In genomic region chr1:112674986-112675727, GRCh38 we compare ENCODE assay signal across 8 cellular contexts. TPM values are rescaled to one million over a fixed set of nuclear protein-coding genes. Genes with fewer than 3 reads are reported as not detected.
A peak's percentile ranks its signal among the peaks of the same experiment; 100 is the strongest.
DNase-seq lines count a peak whose midpoint lies in the region; ATAC-seq and TF ChIP-seq lines count a peak whose summit lies in the region.

No MANE protein-coding gene starts in this region.

- H3K36me3 ChIP-seq in PC-3 (ENCODE audit: low read depth, low read length): peaks cover 11% of the 10 kb centered on the region; the same call in 1 of the 2 replicates
- H3K36me3 ChIP-seq in parathyroid adenoma (ENCODE audit: control insufficient read depth, insufficient read depth, low read length): no peaks in the 10 kb centered on the region

- no peak; the same call in 1 of the 2 replicates for TF ChIP-seq CTCF in PC-3 (conservative IDR thresholded peaks at IDR 0.05; ENCODE audit: low read depth, low read length)
- TF ChIP-seq CTCF in parathyroid adenoma (IDR thresholded peaks at IDR 0.05): no peak

- H3K4me2 ChIP-seq in PC-3 (ENCODE audit: low read length): peak overlapping the region; percentile 100
- peak overlapping the region; percentile 99 for H3K4me2 ChIP-seq in parathyroid adenoma (ENCODE audit: low read length)

- DNase-seq in SHP77 (lab: John Stamatoyannopoulos, UW): peak; percentile 44
- no peak for DNase-seq in SHP77 treated with DMSO at 0.1 percent for 48 hours (lab: John Stamatoyannopoulos, UW)
- peak; percentile 29 for DNase-seq in PC-3
- DNase-seq in activated gamma-delta T cell treated with Interleukin-2 at 50 U/mL for 16 hours: peak; percentile 21
- DNase-seq in glomerular visceral epithelial cell (ENCODE audit: extremely low spot score): peak; percentile 49
- no peak for DNase-seq in NCI-H1048 (lab: John Stamatoyannopoulos, UW)

- peaks cover 7% of the 10 kb centered on the region for H3F3A ChIP-seq in PC-3 (ENCODE audit: low read length, unreplicated experiment)

- H3K9ac ChIP-seq in PC-3 (ENCODE audit: low read length) (peak overlapping the region; percentile 85), parathyroid adenoma (peak overlapping the region; percentile 37)

- no TSS peak for BruUV-seq in PC-3 (replicated peaks; lab: Mats Ljungman, UMichigan)

- no peaks in the 10 kb centered on the region for H3K9me2 ChIP-seq in PC-3 (replicated peaks; ENCODE audit: low read length)

- H4K20me1 ChIP-seq in PC-3 (ENCODE audit: low read length): no peaks in the 10 kb centered on the region

- peaks cover 30% of the 10 kb centered on the region for H3K79me2 ChIP-seq in PC-3 (ENCODE audit: low read length)
- peaks cover 3% of the 10 kb centered on the region for H3K79me2 ChIP-seq in parathyroid adenoma

- H3K4me1 ChIP-seq in PC-3 (ENCODE audit: insufficient read depth, low read length): peaks cover 24% of the 10 kb centered on the region
- H3K4me1 ChIP-seq in parathyroid adenoma: peaks cover 6% of the 10 kb centered on the region

- H3K4me3 ChIP-seq in PC-3 (ENCODE audit: low read length) (peak overlapping the region; percentile 99), parathyroid adenoma (ENCODE audit: low read depth, low read length) (peak overlapping the region; percentile 92)

- POLR2A ChIA-PET in PC-3 (lab: Charles Lee; ENCODE audit: unreplicated experiment): interaction anchor here (0.6 kb wide), 2 partner anchors 131 to 1084 kb away, joined by 3 to 7 read pairs; partner anchors contain the start of gene PHTF1

- CTCF ChIA-PET in PC-3 (lab: Charles Lee): interaction anchor here (2.1 kb wide), 1 partner anchor 33 kb away, joined by 7 read pairs; no protein-coding TSS in a partner anchor

- intact Hi-C loops in PC-3 (cut with micrococcal nuclease): loop anchor here (1.0 to 5.0 kb wide), 3 partner anchors 32 to 283 kb away; partner anchors contain the start of gene RHOC

- H2AFZ ChIP-seq in PC-3 (ENCODE audit: low read length): peak overlapping the region; percentile 83
- H2AFZ ChIP-seq in parathyroid adenoma: peak overlapping the region; percentile 90

- H3K9me3 ChIP-seq in PC-3 (ENCODE audit: low read length) (no peaks in the 10 kb centered on the region), parathyroid adenoma (ENCODE audit: control insufficient read depth, low read length) (no peaks in the 10 kb centered on the region)

- H3K27me3 ChIP-seq in PC-3 (ENCODE audit: low read length) (no peaks in the 10 kb centered on the region), parathyroid adenoma (ENCODE audit: control insufficient read depth, insufficient read depth, low read length) (no peaks in the 10 kb centered on the region)

- ATAC-seq in HG03103 (IDR thresholded peaks at IDR 0.05; ENCODE audit: low read depth, unreplicated experiment) (peak; percentile 26), PC-3 (peak; percentile 56)

- H3K27ac ChIP-seq in PC-3 (ENCODE audit: low read length) (peak overlapping the region; percentile 53), parathyroid adenoma (peak overlapping the region; percentile 69)

RNA-seq across cellular contexts. Expression of gene MOV10, which starts 0.7 kb away (rescaled TPM):
- total RNA-seq in PC-3 (2014; rRNA removed): 68.5 and 71.6 TPM in 2 replicates

RNA-seq across cellular contexts. Expression of gene RHOC, which starts 31.8 kb away (rescaled TPM):
- total RNA-seq in PC-3 (2014; rRNA removed): 399 and 405 TPM in 2 replicates

RNA-seq across cellular contexts. Expression of gene PPM1J, which starts 40.0 kb away (rescaled TPM):
- 0.80 and 1.4 TPM in 2 replicates for total RNA-seq in PC-3 (2014; rRNA removed)

RNA-seq across cellular contexts. Expression of gene CAPZA1, which starts 55.5 kb away (rescaled TPM):
- 177 and 273 TPM in 2 replicates for total RNA-seq in PC-3 (2014; rRNA removed)

RNA-seq across cellular contexts. Expression of gene ST7L, which starts 56.2 kb away (rescaled TPM):
- total RNA-seq in PC-3 (2014; rRNA removed): 13.8 and 17.5 TPM in 2 replicates

Comparison
In these comparisons a context has a peak if more than half of its experiments do, and no peak if none do; other contexts are left out.
1. DNase-seq: peak in SHP77 (2 of 2), PC-3 (single experiment), activated gamma-delta T cell treated with Interleukin-2 at 50 U/mL for 16 hours (single experiment) and glomerular visceral epithelial cell (single experiment); none in SHP77 treated with DMSO at 0.1 percent for 48 hours (single experiment) and NCI-H1048 (single experiment).